Comparison of ENCODE assay signal across 1 cellular context in genomic region chr2:32039447-32040219, GRCh38.
TF ChIP-seq lines count a peak whose summit lies in the region.

TSS of gene DPY30 (minus strand) at chr2:32039805. CDS start at chr2:32039456, 349 bp downstream.

TF ChIP-seq in HepG2, 621 proteins besides CTCF, POLR2A, EP300 and RAD21 (continued from another document and continues in another):
- TF ChIP-seq PATZ1 (CRISPR knock-in tag; IDR thresholded peaks at IDR 0.05) (peak; percentile 23; the same call in 1 of the 2 replicates), ZNF251 (CRISPR knock-in tag; IDR thresholded peaks at IDR 0.05) (no peak), NFKB2 (CRISPR knock-in tag; IDR thresholded peaks at IDR 0.05; ENCODE audit: borderline replicate concordance) (peak; percentile 93; the same call in 1 of the 2 replicates), FOXP4 (CRISPR knock-in tag; IDR thresholded peaks at IDR 0.05) (peak; percentile 65), MTA3 (CRISPR knock-in tag; IDR thresholded peaks at IDR 0.05) (no peak), NONO (IDR thresholded peaks at IDR 0.05) (no peak), NONO (CRISPR knock-in tag; conservative IDR thresholded peaks at IDR 0.05) (peak; percentile 85), PHF8 (CRISPR knock-in tag; IDR thresholded peaks at IDR 0.05) (peak; percentile 94), GLMP (CRISPR knock-in tag; IDR thresholded peaks at IDR 0.05; ENCODE audit: borderline replicate concordance) (no peak), TOPORS (CRISPR knock-in tag; IDR thresholded peaks at IDR 0.05) (0 out of 2 replicates have a peak, but pooled peaks have one; percentile 43), SMAD1 (CRISPR knock-in tag; IDR thresholded peaks at IDR 0.05; ENCODE audit: borderline replicate concordance, low read depth) (peak; percentile 81; the same call in 1 of the 2 replicates), ZNF766 (CRISPR knock-in tag; IDR thresholded peaks at IDR 0.05; ENCODE audit: borderline replicate concordance) (peak; percentile 84; the same call in 1 of the 2 replicates), KLF13 (CRISPR knock-in tag; IDR thresholded peaks at IDR 0.05) (0 out of 2 replicates have a peak, but pooled peaks have one; percentile 84), NRL (CRISPR knock-in tag; IDR thresholded peaks at IDR 0.05; ENCODE audit: borderline replicate concordance) (peak; percentile 90), GPN1 (CRISPR knock-in tag; IDR thresholded peaks at IDR 0.05; ENCODE audit: borderline replicate concordance) (peak; percentile 69; the same call in 1 of the 2 replicates), SALL2 (CRISPR knock-in tag; IDR thresholded peaks at IDR 0.05) (peak; percentile 97), ZSCAN29 (CRISPR knock-in tag; conservative IDR thresholded peaks at IDR 0.05) (0 out of 2 replicates have a peak, but pooled peaks have one; percentile 83), CREBL2 (CRISPR knock-in tag; IDR thresholded peaks at IDR 0.05; ENCODE audit: borderline replicate concordance) (peak; percentile 73; the same call in 1 of the 2 replicates), CAMTA2 (CRISPR knock-in tag; IDR thresholded peaks at IDR 0.05; ENCODE audit: borderline replicate concordance) (no peak; the same call in 1 of the 2 replicates), ZNF121 (CRISPR knock-in tag; IDR thresholded peaks at IDR 0.05) (peak; percentile 56; the same call in 1 of the 2 replicates), GLI4 (CRISPR knock-in tag; IDR thresholded peaks at IDR 0.05; ENCODE audit: borderline replicate concordance) (peak; percentile 70), ZFP36 (IDR thresholded peaks at IDR 0.05; ENCODE audit: borderline replicate concordance, low read depth, low read length, partially characterized antibody) (no peak), PRMT3 (CRISPR knock-in tag; IDR thresholded peaks at IDR 0.05; ENCODE audit: borderline replicate concordance, low read depth) (peak; percentile 87), MEF2D (CRISPR knock-in tag; IDR thresholded peaks at IDR 0.05) (peak; percentile 79), PCBP1 (IDR thresholded peaks at IDR 0.05; ENCODE audit: borderline replicate concordance, low read depth, low read length) (no peak), FIP1L1 (IDR thresholded peaks at IDR 0.05; ENCODE audit: borderline replicate concordance, insufficient read depth, low read depth, low read length) (0 out of 2 replicates have a peak, but pooled peaks have one; percentile 57), ZMYM3 (CRISPR knock-in tag; IDR thresholded peaks at IDR 0.05) (peak; percentile 81), ZNF263 (CRISPR knock-in tag; IDR thresholded peaks at IDR 0.05) (peak; percentile 80), CREB1 (IDR thresholded peaks at IDR 0.05) (peak; percentile 65), CREB1 (CRISPR knock-in tag; IDR thresholded peaks at IDR 0.05) (no peak), ARID5B (CRISPR knock-in tag; IDR thresholded peaks at IDR 0.05) (peak; percentile 67), ZNF704 (CRISPR knock-in tag; IDR thresholded peaks at IDR 0.05; ENCODE audit: borderline replicate concordance) (peak; percentile 91; the same call in 1 of the 2 replicates), AHR (CRISPR knock-in tag; IDR thresholded peaks at IDR 0.05) (peak; percentile 80), PBX3 (CRISPR knock-in tag; IDR thresholded peaks at IDR 0.05; ENCODE audit: borderline replicate concordance) (0 out of 2 replicates have a peak, but pooled peaks have one; percentile 59), SP5 (CRISPR knock-in tag; IDR thresholded peaks at IDR 0.05; ENCODE audit: borderline replicate concordance, low read depth) (peak; percentile 18; the same call in 1 of the 2 replicates), REXO4 (CRISPR knock-in tag; IDR thresholded peaks at IDR 0.05; ENCODE audit: borderline replicate concordance) (no peak), MTERF4 (CRISPR knock-in tag; IDR thresholded peaks at IDR 0.05) (peak; percentile 91), THYN1 (CRISPR knock-in tag; IDR thresholded peaks at IDR 0.05; ENCODE audit: borderline replicate concordance, low read depth) (no peak), ZNF562 (CRISPR knock-in tag; IDR thresholded peaks at IDR 0.05; ENCODE audit: borderline replicate concordance) (no peak), ZNF335 (CRISPR knock-in tag; IDR thresholded peaks at IDR 0.05) (peak; percentile 76; the same call in 1 of the 2 replicates), ZNF577 (CRISPR knock-in tag; IDR thresholded peaks at IDR 0.05; ENCODE audit: borderline replicate concordance, low read depth) (no peak), ZNF350 (CRISPR knock-in tag; IDR thresholded peaks at IDR 0.05; ENCODE audit: borderline replicate concordance, low read depth) (peak; percentile 96), ZGPAT (CRISPR knock-in tag; IDR thresholded peaks at IDR 0.05) (peak; percentile 80), ZNF549 (CRISPR knock-in tag; IDR thresholded peaks at IDR 0.05) (peak; percentile 65; the same call in 1 of the 2 replicates), FLYWCH1 (CRISPR knock-in tag; IDR thresholded peaks at IDR 0.05) (no peak; the same call in 1 of the 2 replicates), ZNF740 (CRISPR knock-in tag; IDR thresholded peaks at IDR 0.05) (no peak), ZNF354B (CRISPR knock-in tag; IDR thresholded peaks at IDR 0.05) (0 out of 2 replicates have a peak, but pooled peaks have one; percentile 77), IRF2 (CRISPR knock-in tag; IDR thresholded peaks at IDR 0.05) (peak; percentile 74)
